ENCODE assay signal across 34 cellular contexts in genomic region chr11:45889966-45890365, GRCh38. TPM values are rescaled to one million over a fixed set of nuclear protein-coding genes. Genes with fewer than 3 reads are reported as not detected.
"Had no signal": no experiment of that assay in that cellular context is flagged by ENCODE, and none has a peak within 500 bp of the region (broad histone marks: within the 10 kb centered on the region; RNA-seq: fewer than 3 reads in every experiment).

No MANE protein-coding gene starts in this region.

- H3K36me3 Mint-ChIP-seq: activated naive CD8-positive, alpha-beta T cell; T-cell had no signal

- H3K4me3 ChIP-seq: colonic mucosa, esophagus squamous epithelium, gastrocnemius medialis had no signal

- H3K27me3 ChIP-seq: brain microvascular endothelial cell, colonic mucosa, gastrocnemius medialis had no signal

- H3K36me3 ChIP-seq: brain microvascular endothelial cell, colonic mucosa, esophagus squamous epithelium, gastrocnemius medialis had no signal

- H3K9me3 ChIP-seq: colonic mucosa, esophagus squamous epithelium, gastrocnemius medialis had no signal

- H3K9me3 Mint-ChIP-seq: activated B cell treated with CpG ODN at 0.5 μM for 24 hours; activated CD8-positive, alpha-beta T cell treated with anti-CD3 and anti-CD28 coated beads for 36 hours; activated T-cell treated with anti-CD3 and anti-CD28 coated beads, Interleukin-2, amount 50 U/mL, for 4 hours; activated T-helper 17 cell treated with anti-CD3 and anti-CD28 coated beads, Interleukin-2, amount 50 U/mL, for 72 hours; T-cell; T-helper 1 cell treated with Interleukin-12 subunit alpha and Interleukin-12 subunit beta and Interleukin-4 antibody, amounts not matched to agents 30 μg/mL and 1 μg/mL, for 36 hours; T-helper 2 cell treated with Interferon-gamma antibody and Interleukin-4, amounts not matched to agents 5 μg/mL and 100 μg/mL, for 36 hours had no signal

- H3K4me3 Mint-ChIP-seq: activated B cell treated with CpG ODN at 0.5 μM for 24 hours; activated CD8-positive, alpha-beta T cell treated with anti-CD3 and anti-CD28 coated beads for 36 hours; activated naive CD8-positive, alpha-beta T cell; activated T-cell treated with anti-CD3 and anti-CD28 coated beads, Interleukin-2, amount 50 U/mL, for 4 hours; activated T-helper 17 cell treated with anti-CD3 and anti-CD28 coated beads, Interleukin-2, amount 50 U/mL, for 72 hours; T-cell; T-helper 1 cell treated with Interleukin-12 subunit alpha and Interleukin-12 subunit beta and Interleukin-4 antibody, amounts not matched to agents 30 μg/mL and 1 μg/mL, for 36 hours; T-helper 2 cell treated with Interferon-gamma antibody and Interleukin-4, amounts not matched to agents 5 μg/mL and 100 μg/mL, for 36 hours had no signal

- ATAC-seq: activated CD4-positive, CD25-positive, alpha-beta regulatory T cell treated with anti-CD3 and anti-CD28 coated beads, Interleukin-2, amount 50 U/mL, for 24 hours; activated CD8-positive, alpha-beta T cell treated with anti-CD3 and anti-CD28 coated beads for 36 hours; activated T-cell treated with anti-CD3 and anti-CD28 coated beads, Interleukin-2, amount 50 U/mL, for 4 hours; activated T-helper 17 cell treated with anti-CD3 and anti-CD28 coated beads, Interleukin-2, amount 50 U/mL, for 72 hours; gastrocnemius medialis; T-cell had no signal

- H3K27ac ChIP-seq: brain microvascular endothelial cell, colonic mucosa, epithelial cell of prostate, esophagus squamous epithelium, gastrocnemius medialis, WERI-Rb-1 had no signal

- DNase-seq: activated B cell treated with CpG ODN at 0.5 μM for 24 hours; activated CD4-positive, alpha-beta T cell treated with anti-CD3 and anti-CD28 coated beads for 48 hours; activated CD4-positive, alpha-beta T cell treated with anti-CD3 and anti-CD28 coated beads, Interleukin-2, amount 50 U/mL, for 1 hour; activated CD4-positive, alpha-beta T cell treated with anti-CD3 and anti-CD28 coated beads, Interleukin-2, amount 50 U/mL, for 48 hours; activated CD8-positive, alpha-beta memory T cell treated with anti-CD3 and anti-CD28 coated beads for 24 hours; activated CD8-positive, alpha-beta T cell treated with anti-CD3 and anti-CD28 coated beads for 36 hours; activated effector memory CD4-positive, alpha-beta T cell treated with Interleukin-2 at 50 U/mL for 16 hours; activated gamma-delta T cell treated with Interleukin-2 at 50 U/mL for 16 hours; activated naive CD4-positive, alpha-beta T cell treated with anti-CD3 and anti-CD28 coated beads, Interleukin-2, amount 50 U/mL, for 16 hours; activated naive CD4-positive, alpha-beta T cell treated with Interleukin-2 at 50 U/mL for 16 hours; activated T-cell treated with anti-CD3 and anti-CD28 coated beads, Interleukin-2, amount 50 U/mL, for 4 hours; amniotic stem cell; anterior cingulate cortex; brain microvascular endothelial cell; caudate nucleus; cerebellar nuclear complex; colonic mucosa; effector CD8-positive, alpha-beta T cell; esophagus squamous epithelium; gastrocnemius medialis; SW 1271; T-cell; T1000; WERI-Rb-1 had no signal

- H3K27ac Mint-ChIP-seq: activated B cell treated with CpG ODN at 0.5 μM for 24 hours; activated CD8-positive, alpha-beta T cell treated with anti-CD3 and anti-CD28 coated beads for 36 hours; activated naive CD8-positive, alpha-beta T cell; activated T-helper 17 cell treated with anti-CD3 and anti-CD28 coated beads, Interleukin-2, amount 50 U/mL, for 72 hours; T-cell; T-helper 1 cell treated with Interleukin-12 subunit alpha and Interleukin-12 subunit beta and Interleukin-4 antibody, amounts not matched to agents 30 μg/mL and 1 μg/mL, for 36 hours; T-helper 2 cell treated with Interferon-gamma antibody and Interleukin-4, amounts not matched to agents 5 μg/mL and 100 μg/mL, for 36 hours had no signal

- H3K4me1 Mint-ChIP-seq: activated T-helper 17 cell treated with anti-CD3 and anti-CD28 coated beads, Interleukin-2, amount 50 U/mL, for 72 hours had no signal

RNA-seq across cellular contexts. Expression of gene FREY1, which starts 17.1 kb away (rescaled TPM):
- total RNA-seq: gastrocnemius medialis had no signal

RNA-seq across cellular contexts. Expression of gene LARGE2, which starts 32.5 kb away (rescaled TPM):
- total RNA-seq: dermis microvascular lymphatic vessel endothelial cell, endothelial cell of umbilical vein, fibroblast of lung, fibroblast of villous mesenchyme, gastrocnemius medialis had no signal
